Comparison of ENCODE assay signal across 21 cellular contexts in genomic region chr20:51916244-51916643, GRCh38.
DNase-seq lines count a peak whose midpoint lies in the region; ATAC-seq, FAIRE-seq and TF ChIP-seq lines count a peak whose summit lies in the region.
"Had no signal": no experiment of that assay in that cellular context is flagged by ENCODE, and none has a peak within 500 bp of the region (broad histone marks: within the 10 kb centered on the region; RNA-seq: fewer than 3 reads in every experiment).

No MANE protein-coding gene starts in this region.

- POLR2A ChIA-PET in HepG2 (lab: Yijun Ruan, JAX): no interaction called here

- TF ChIP-seq RAD21 in HepG2 (CRISPR knock-in tag; IDR thresholded peaks at IDR 0.05): no peak

- peaks cover 2% of the 10 kb centered on the region for H3K27me3 Mint-ChIP-seq in neural progenitor cell (ENCODE audit: insufficient read depth, low read depth)

- H3K27ac ChIP-seq in HepG2 (ENCODE audit: extremely low read length, insufficient read depth, low read length): no peak overlapping the region
- H3K27ac ChIP-seq in right lobe of liver: no peak overlapping the region
- H3K27ac ChIP-seq in VCaP: peak overlapping the region; percentile 96; the same call in 1 of the 2 replicates
- H3K27ac ChIP-seq in neural progenitor cell: no peak overlapping the region
- H3K27ac ChIP-seq: 22Rv1; BLaER1 treated with 17β-estradiol and CSF1 and Interleukin-3, amounts not matched to agents 10 nM and 100 nM had no signal

- TF ChIP-seq EP300 in HepG2 (IDR thresholded peaks at IDR 0.05; ENCODE audit: low read depth in 2 of 2, low read length in 2 of 2) (no peak), HepG2 (CRISPR knock-in tag; IDR thresholded peaks at IDR 0.05; ENCODE audit: borderline replicate concordance) (no peak)

- H2AFZ ChIP-seq in HepG2 (ENCODE audit: low read length): no peak overlapping the region
- no peak overlapping the region for H2AFZ ChIP-seq in neural progenitor cell (replicated peaks)

- no peaks in the 10 kb centered on the region for H3K9me3 Mint-ChIP-seq in neural progenitor cell
- H3K9me3 Mint-ChIP-seq: CD4-positive, alpha-beta T cell; CD8-positive, alpha-beta T cell had no signal

- no peak overlapping the region for H3K27ac Mint-ChIP-seq in neural progenitor cell
- H3K27ac Mint-ChIP-seq: B cell; CD4-positive, alpha-beta T cell; CD8-positive, alpha-beta T cell had no signal

- H3K4me3 Mint-ChIP-seq in neural progenitor cell: peak overlapping the region; percentile 8
- H3K4me3 Mint-ChIP-seq: B cell; CD4-positive, alpha-beta T cell; CD8-positive, alpha-beta T cell had no signal

- WGBS in HepG2 (ENCODE audit: low lambda C conversion rate): 67% methylated on average over 4 of the region's 4 CpGs
- 83% methylated on average over 4 of the region's 4 CpGs for WGBS in right lobe of liver (ENCODE audit: insufficient coverage, low coverage, low lambda C conversion rate, missing lambda C conversion rate)

- ATAC-seq in HepG2: no peak
- no peak for ATAC-seq in right lobe of liver
- ATAC-seq: A549; CD8-positive, alpha-beta T cell had no signal

- H3K27me3 ChIP-seq in HepG2 (ENCODE audit: control insufficient read depth in 1 of 2, insufficient read depth in 2 of 2, low read length in 2 of 2) (peaks cover 0 to 4% of the 10 kb centered on the region in 2 experiments; a peak in 1 of 5 replicates), right lobe of liver (no peaks in the 10 kb centered on the region), neural progenitor cell (no peaks in the 10 kb centered on the region)
- H3K27me3 ChIP-seq: BLaER1 treated with 17β-estradiol and CSF1 and Interleukin-3, amounts not matched to agents 10 nM and 100 nM had no signal

- in situ Hi-C loops in HepG2 (cut with HindIII; ENCODE audit: extremely low pct_ligation_motif_present, low pct_unique_long_range_greater_than_20kb): no loop called here

- intact Hi-C loops in HepG2 (cut with micrococcal nuclease; ENCODE audit: unreplicated experiment) (no loop called here), right lobe of liver (cut with DNase I) (no loop called here)

- no peak for TF ChIP-seq POLR2A in HepG2 (IDR thresholded peaks at IDR 0.05; ENCODE audit: insufficient read depth in 1 of 2, low read depth in 2 of 2, low read length in 2 of 2)
- TF ChIP-seq POLR2A in right lobe of liver (IDR thresholded peaks at IDR 0.05): no peak

- CTCF ChIA-PET in HepG2 (lab: Yijun Ruan, JAX; ENCODE audit: low intra/inter-chr PET ratio, low total read pairs): no interaction called here

- H3K4me1 ChIP-seq in HepG2 (ENCODE audit: insufficient read depth, low read length) (no peaks in the 10 kb centered on the region), right lobe of liver (no peaks in the 10 kb centered on the region), neural progenitor cell (peaks cover 20% of the 10 kb centered on the region)
- H3K4me1 ChIP-seq: BLaER1 treated with 17β-estradiol and CSF1 and Interleukin-3, amounts not matched to agents 10 nM and 100 nM had no signal

- FAIRE-seq in HepG2 (lab: Jason Lieb, UNC): no peak
- FAIRE-seq: A549, D721Med, G401.6, GM12891, GM19239 had no signal

- no peak overlapping the region for H3K4me2 ChIP-seq in HepG2 (ENCODE audit: low read depth, low read length)
- no peak overlapping the region for H3K4me2 ChIP-seq in neural progenitor cell
- H3K4me2 ChIP-seq: A549; BLaER1 treated with 17β-estradiol and CSF1 and Interleukin-3, amounts not matched to agents 10 nM and 100 nM had no signal

- peaks cover 21% of the 10 kb centered on the region for H3F3A ChIP-seq in neural progenitor cell (ENCODE audit: low read depth)

- no peaks in the 10 kb centered on the region for H3K36me3 Mint-ChIP-seq in neural progenitor cell
- H3K36me3 Mint-ChIP-seq: CD8-positive, alpha-beta T cell had no signal

- DNase-seq in HepG2 (ENCODE audit: low spot score) (no peak), right lobe of liver (no peak), neural progenitor cell (ENCODE audit: low spot score) (no peak), NCI-H345 treated with DMSO at 0.1 percent for 48 hours (lab: John Stamatoyannopoulos, UW; ENCODE audit: unreplicated experiment) (no peak), NCI-H128 (lab: John Stamatoyannopoulos, UW; ENCODE audit: unreplicated experiment) (no peak)
- DNase-seq: AML-193; Caco-2; Calu3; CD4-positive, alpha-beta T cell; CD8-positive, alpha-beta T cell; DMS79 treated with DMSO at 0.1 percent for 48 hours; GF-D8 had no signal

- H3K4me3 ChIP-seq in HepG2 (replicated peaks in 1 of 3; ENCODE audit: insufficient read depth in 1 of 3, low read depth in 2 of 3, low read length in 3 of 3) (no peak overlapping the region), right lobe of liver (no peak overlapping the region), neural progenitor cell (no peak overlapping the region)
- H3K4me3 ChIP-seq: A549; BLaER1 treated with 17β-estradiol and CSF1 and Interleukin-3, amounts not matched to agents 10 nM and 100 nM had no signal

- no peaks in the 10 kb centered on the region for H3K36me3 ChIP-seq in HepG2 (replicated peaks in 1 of 2; ENCODE audit: control insufficient read depth in 1 of 2, insufficient read depth in 2 of 2, low read length in 2 of 2)
- H3K36me3 ChIP-seq in right lobe of liver: no peaks in the 10 kb centered on the region
- H3K36me3 ChIP-seq in neural progenitor cell: no peaks in the 10 kb centered on the region
- H3K36me3 ChIP-seq: BLaER1 treated with 17β-estradiol and CSF1 and Interleukin-3, amounts not matched to agents 10 nM and 100 nM had no signal

- H4K20me1 ChIP-seq in HepG2 (ENCODE audit: insufficient read depth, low read length) (no peaks in the 10 kb centered on the region), neural progenitor cell (ENCODE audit: low read depth) (no peaks in the 10 kb centered on the region)
- H4K20me1 ChIP-seq: BLaER1 treated with 17β-estradiol and CSF1 and Interleukin-3, amounts not matched to agents 10 nM and 100 nM had no signal

- H3K9ac ChIP-seq in HepG2 (ENCODE audit: insufficient read depth, low read depth, low read length) (no peak overlapping the region), neural progenitor cell (no peak overlapping the region)
- H3K9ac ChIP-seq: BLaER1 treated with 17β-estradiol and CSF1 and Interleukin-3, amounts not matched to agents 10 nM and 100 nM had no signal

- H3K4me1 Mint-ChIP-seq in neural progenitor cell: peaks cover 46% of the 10 kb centered on the region
- H3K4me1 Mint-ChIP-seq: B cell had no signal

- BruUV-seq in HepG2 (replicated peaks; lab: Mats Ljungman, UMichigan): no TSS peak

- H3K9me3 ChIP-seq in HepG2 (ENCODE audit: low read length) (no peaks in the 10 kb centered on the region), right lobe of liver (no peaks in the 10 kb centered on the region), neural progenitor cell (ENCODE audit: low read depth) (no peaks in the 10 kb centered on the region)
- H3K9me3 ChIP-seq: A549; BLaER1 treated with 17β-estradiol and CSF1 and Interleukin-3, amounts not matched to agents 10 nM and 100 nM; Caco-2 had no signal

- no peaks in the 10 kb centered on the region for H3K79me2 ChIP-seq in HepG2 (ENCODE audit: insufficient read depth, low read length)
- no peaks in the 10 kb centered on the region for H3K79me2 ChIP-seq in neural progenitor cell (ENCODE audit: low read depth)

- TF ChIP-seq CTCF in HepG2 (CRISPR knock-in tag; IDR thresholded peaks at IDR 0.05): no peak
- TF ChIP-seq CTCF in right lobe of liver (IDR thresholded peaks at IDR 0.05): no peak
- no peak for TF ChIP-seq CTCF in VCaP (conservative IDR thresholded peaks at IDR 0.05)
- TF ChIP-seq CTCF in neural progenitor cell (IDR thresholded peaks at IDR 0.05): no peak

TF ChIP-seq in HepG2, 621 proteins besides CTCF, POLR2A, EP300 and RAD21:
- TF ChIP-seq ZNF121 (CRISPR knock-in tag; IDR thresholded peaks at IDR 0.05): peak; percentile 29; the same call in 1 of the 2 replicates
- TF ChIP-seq RELA (CRISPR knock-in tag; IDR thresholded peaks at IDR 0.05): no peak
